In genomic region chr6:52499681-52500239, GRCh38 we compare ENCODE assay signal across 17 cellular contexts.
DNase-seq lines count a peak whose midpoint lies in the region; ATAC-seq, FAIRE-seq and TF ChIP-seq lines count a peak whose summit lies in the region.
"Had no signal": no experiment of that assay in that cellular context is flagged by ENCODE, and none has a peak within 500 bp of the region (broad histone marks: within the 10 kb centered on the region; RNA-seq: fewer than 3 reads in every experiment).

No MANE protein-coding gene starts in this region.

- H3K9ac ChIP-seq in HepG2 (ENCODE audit: insufficient read depth, low read depth, low read length) (no peak overlapping the region), mammary epithelial cell (ENCODE audit: insufficient read depth, low read length) (no peak overlapping the region)

- H3K27ac ChIP-seq in HepG2 (ENCODE audit: extremely low read length, insufficient read depth, low read length) (no peak overlapping the region), right lobe of liver (no peak overlapping the region), mammary epithelial cell (ENCODE audit: insufficient read depth, low read depth, low read length) (no peak overlapping the region), sigmoid colon (peak overlapping the region in 1 of 4 donors; percentile 45)
- H3K27ac ChIP-seq: left lung, upper lobe of right lung had no signal

- peaks cover 4% of the 10 kb centered on the region for H3K9me3 Mint-ChIP-seq in nephron progenitor cell
- H3K9me3 Mint-ChIP-seq in activated CD4-positive, alpha-beta T cell treated with anti-CD3 and anti-CD28 coated beads, Interleukin-2, amount 10 ng/mL, durations not matched to agents 24 days and 14 days = no peaks in the 10 kb centered on the region

- H3K36me3 Mint-ChIP-seq in nephron progenitor cell (ENCODE audit: low read depth) = peaks cover 19% of the 10 kb centered on the region
- H3K36me3 Mint-ChIP-seq in activated CD4-positive, alpha-beta T cell treated with anti-CD3 and anti-CD28 coated beads, Interleukin-2, amount 10 ng/mL, durations not matched to agents 24 days and 14 days (ENCODE audit: low read depth) = no peaks in the 10 kb centered on the region

- CTCF ChIA-PET in HepG2 (lab: Yijun Ruan, JAX; ENCODE audit: low intra/inter-chr PET ratio, low total read pairs) (no interaction called here), mammary epithelial cell (lab: Charles Lee; ENCODE audit: low non-redundant PET) (no interaction called here)

- no peak for TF ChIP-seq RAD21 in HepG2 (CRISPR knock-in tag; IDR thresholded peaks at IDR 0.05)

- intact Hi-C loops in HepG2 (cut with micrococcal nuclease; ENCODE audit: unreplicated experiment) = loop anchor here (5.0 kb wide), 2 partner anchors 73 to 77 kb away; partner anchors contain the start of gene EFHC1
- intact Hi-C loops in right lobe of liver (cut with DNase I) = no loop called here
- intact Hi-C loops in mammary epithelial cell (cut with micrococcal nuclease) = loop anchor here (5.0 kb wide), 1 partner anchor 98 kb away; no protein-coding TSS in a partner anchor
- intact Hi-C loops in sigmoid colon (cut with DNase I) = loop anchor here (5.0 kb wide), 1 partner anchor 98 kb away; no protein-coding TSS in a partner anchor
- intact Hi-C loops in activated CD4-positive, alpha-beta T cell treated with anti-CD3 and anti-CD28 coated beads, Interleukin-2, amount 10 ng/mL, durations not matched to agents 24 days and 14 days (cut with micrococcal nuclease) = no loop called here

- WGBS in HepG2 (ENCODE audit: low lambda C conversion rate) = 98% methylated on average over 11 of the region's 11 CpGs
- WGBS in right lobe of liver (ENCODE audit: insufficient coverage, low coverage, low lambda C conversion rate, missing lambda C conversion rate) = 92% methylated on average over 9 of the region's 11 CpGs
- WGBS in mammary epithelial cell (ENCODE audit: low coverage, missing lambda C conversion rate) = 85% methylated on average over 8 of the region's 11 CpGs
- 96 to 97% methylated on average over 11 of the region's 11 CpGs for WGBS in sigmoid colon, 2 donors

- H3K79me2 ChIP-seq in HepG2 (ENCODE audit: insufficient read depth, low read length) (no peaks in the 10 kb centered on the region), mammary epithelial cell (ENCODE audit: insufficient read depth, low read length) (no peaks in the 10 kb centered on the region)

- no peak overlapping the region for H3K4me3 ChIP-seq in HepG2 (replicated peaks in 1 of 3; ENCODE audit: insufficient read depth in 1 of 3, low read depth in 2 of 3, low read length in 3 of 3)
- H3K4me3 ChIP-seq in right lobe of liver = no peak overlapping the region
- H3K4me3 ChIP-seq in mammary epithelial cell (replicated peaks in 1 of 3; ENCODE audit: insufficient read depth in 1 of 3, low read depth in 2 of 3, low read length in 3 of 3) = no peak overlapping the region
- H3K4me3 ChIP-seq in sigmoid colon = no peak overlapping the region
- H3K4me3 ChIP-seq: left lung, MG63, upper lobe of right lung had no signal

- peak; percentile 12; the same call in 1 of the 2 replicates for TF ChIP-seq CTCF in HepG2 (CRISPR knock-in tag; IDR thresholded peaks at IDR 0.05)
- no peak for TF ChIP-seq CTCF in right lobe of liver (IDR thresholded peaks at IDR 0.05)
- TF ChIP-seq CTCF in mammary epithelial cell (conservative IDR thresholded peaks at IDR 0.05 in 1 of 2, IDR thresholded peaks at IDR 0.05 in 1 of 2; ENCODE audit: extremely low read depth in 1 of 2, insufficient read depth in 1 of 2, low read depth in 1 of 2, low read length in 2 of 2) = no peak
- TF ChIP-seq CTCF in nephron progenitor cell (IDR thresholded peaks at IDR 0.05) = no peak
- no peak for TF ChIP-seq CTCF in sigmoid colon (IDR thresholded peaks at IDR 0.05)

- no peaks in the 10 kb centered on the region for H3K27me3 Mint-ChIP-seq in nephron progenitor cell (ENCODE audit: low read depth, poor library complexity)
- no peaks in the 10 kb centered on the region for H3K27me3 Mint-ChIP-seq in activated CD4-positive, alpha-beta T cell treated with anti-CD3 and anti-CD28 coated beads, Interleukin-2, amount 10 ng/mL, durations not matched to agents 24 days and 14 days

- no peak for FAIRE-seq in HepG2 (lab: Jason Lieb, UNC)
- FAIRE-seq: bronchial epithelial cell, endothelial cell of umbilical vein had no signal

- peaks cover 24% of the 10 kb centered on the region for H3K4me1 Mint-ChIP-seq in nephron progenitor cell
- H3K4me1 Mint-ChIP-seq in activated CD4-positive, alpha-beta T cell treated with anti-CD3 and anti-CD28 coated beads, Interleukin-2, amount 10 ng/mL, durations not matched to agents 24 days and 14 days = peaks cover 3% of the 10 kb centered on the region

- H3K27me3 ChIP-seq in HepG2 (ENCODE audit: control insufficient read depth in 1 of 2, insufficient read depth in 2 of 2, low read length in 2 of 2) = no peaks in the 10 kb centered on the region
- no peaks in the 10 kb centered on the region for H3K27me3 ChIP-seq in right lobe of liver
- H3K27me3 ChIP-seq in mammary epithelial cell (ENCODE audit: insufficient read depth, low read length) = no peaks in the 10 kb centered on the region
- no peaks in the 10 kb centered on the region for H3K27me3 ChIP-seq in sigmoid colon
- H3K27me3 ChIP-seq: left lung, MG63, upper lobe of right lung had no signal

- no TSS peak for BruUV-seq in HepG2 (replicated peaks; lab: Mats Ljungman, UMichigan)
- TSS peak; percentile 4 for BruUV-seq in mammary epithelial cell (replicated peaks; lab: Mats Ljungman, UMichigan)

- DNase-seq in HepG2 (ENCODE audit: low spot score) (no peak), right lobe of liver (no peak), mammary epithelial cell (no peak), nephron progenitor cell (no peak), sigmoid colon (no peak), cerebellum (ENCODE audit: low spot score) (no peak)
- DNase-seq in activated CD4-positive, alpha-beta T cell treated with anti-CD3 and anti-CD28 coated beads, Interleukin-2, amount 10 ng/mL, durations not matched to agents 24 days and 14 days = no peak
- DNase-seq: activated CD4-positive, alpha-beta T cell treated with anti-CD3 and anti-CD28 coated beads, Interleukin-2, amount 50 U/mL, for 48 hours; activated gamma-delta T cell; DMS 273 treated with DMSO at 0.1 percent for 48 hours; left lung; T-helper 1 cell; upper lobe of right lung had no signal

- no peak for TF ChIP-seq POLR2A in HepG2 (IDR thresholded peaks at IDR 0.05; ENCODE audit: insufficient read depth in 1 of 2, low read depth in 2 of 2, low read length in 2 of 2)
- no peak for TF ChIP-seq POLR2A in right lobe of liver (IDR thresholded peaks at IDR 0.05)
- no peak for TF ChIP-seq POLR2A in sigmoid colon (IDR thresholded peaks at IDR 0.05)

- H3K9me3 ChIP-seq in HepG2 (ENCODE audit: low read length) (no peaks in the 10 kb centered on the region), right lobe of liver (no peaks in the 10 kb centered on the region), mammary epithelial cell (replicated peaks; ENCODE audit: insufficient read depth, low read length) (no peaks in the 10 kb centered on the region), sigmoid colon (no peaks in the 10 kb centered on the region)
- H3K9me3 ChIP-seq: left lung, MG63, upper lobe of right lung had no signal

- H3K4me2 ChIP-seq in HepG2 (ENCODE audit: low read depth, low read length) (no peak overlapping the region), mammary epithelial cell (ENCODE audit: insufficient read depth, low read depth, low read length) (no peak overlapping the region)

- TF ChIP-seq EP300 in HepG2 (IDR thresholded peaks at IDR 0.05; ENCODE audit: low read depth in 2 of 2, low read length in 2 of 2) (no peak), HepG2 (CRISPR knock-in tag; IDR thresholded peaks at IDR 0.05; ENCODE audit: borderline replicate concordance) (no peak), sigmoid colon (IDR thresholded peaks at IDR 0.05) (no peak)

- POLR2A ChIA-PET in HepG2 (lab: Yijun Ruan, JAX) = interaction anchor here (1.3 to 1.9 kb wide), 2 partner anchors 89 to 98 kb away, joined by 3 to 6 read pairs; no protein-coding TSS in a partner anchor

- H2AFZ ChIP-seq in HepG2 (ENCODE audit: low read length) = no peak overlapping the region
- no peak overlapping the region for H2AFZ ChIP-seq in mammary epithelial cell (ENCODE audit: low read depth, low read length)

- ATAC-seq in HepG2 (peak; percentile 1; the same call in 1 of the 3 replicates), right lobe of liver (no peak), HG03175 (IDR thresholded peaks at IDR 0.05; ENCODE audit: unreplicated experiment) (no peak)
- ATAC-seq: left lung, upper lobe of right lung had no signal

- H3K27ac Mint-ChIP-seq in nephron progenitor cell = peak overlapping the region; percentile 72
- H3K27ac Mint-ChIP-seq in activated CD4-positive, alpha-beta T cell treated with anti-CD3 and anti-CD28 coated beads, Interleukin-2, amount 10 ng/mL, durations not matched to agents 24 days and 14 days = no peak overlapping the region

- in situ Hi-C loops in HepG2 (cut with HindIII; ENCODE audit: extremely low pct_ligation_motif_present, low pct_unique_long_range_greater_than_20kb) = no loop called here
- in situ Hi-C loops in mammary epithelial cell (cut with MboI; ENCODE audit: low sequenced_read_pairs in 2 of 2) = no loop called here

- H3K36me3 ChIP-seq in HepG2 (replicated peaks in 1 of 2; ENCODE audit: control insufficient read depth in 1 of 2, insufficient read depth in 2 of 2, low read length in 2 of 2) (peaks cover 10 to 31% of the 10 kb centered on the region in 2 experiments), right lobe of liver (peaks cover 0 to 16% (median 5%) of the 10 kb centered on the region in 4 donors), mammary epithelial cell (ENCODE audit: insufficient read depth, low read length) (peaks cover 2% of the 10 kb centered on the region), sigmoid colon (peaks cover 0 to 16% (median 8%) of the 10 kb centered on the region in 4 donors)

- no peak overlapping the region for H3K4me3 Mint-ChIP-seq in nephron progenitor cell
- no peak overlapping the region for H3K4me3 Mint-ChIP-seq in activated CD4-positive, alpha-beta T cell treated with anti-CD3 and anti-CD28 coated beads, Interleukin-2, amount 10 ng/mL, durations not matched to agents 24 days and 14 days

- H4K20me1 ChIP-seq in HepG2 (ENCODE audit: insufficient read depth, low read length) (no peaks in the 10 kb centered on the region), mammary epithelial cell (ENCODE audit: insufficient read depth, low read length) (no peaks in the 10 kb centered on the region)

- dilution Hi-C loops in mammary epithelial cell (cut with HindIII; ENCODE audit: low sequenced_read_pairs) = no loop called here

- H3K4me1 ChIP-seq in HepG2 (ENCODE audit: insufficient read depth, low read length) (peaks cover 23% of the 10 kb centered on the region), right lobe of liver (peaks cover 0 to 11% (median 0%) of the 10 kb centered on the region in 4 donors), mammary epithelial cell (ENCODE audit: insufficient read depth, low read length) (peaks cover 34% of the 10 kb centered on the region), sigmoid colon (peaks cover 0 to 54% (median 37%) of the 10 kb centered on the region in 4 donors)

TF ChIP-seq in HepG2, 621 proteins besides CTCF, POLR2A, EP300 and RAD21:
- TF ChIP-seq MTF2 (CRISPR knock-in tag; IDR thresholded peaks at IDR 0.05; ENCODE audit: borderline replicate concordance) (no peak), SALL1 (CRISPR knock-in tag; IDR thresholded peaks at IDR 0.05) (0 out of 2 replicates have a peak, but pooled peaks have one; percentile 12)

Comparison
In these comparisons a context has a peak if more than half of its experiments do, and no peak if none do; other contexts are left out.
1. intact Hi-C loops: an anchor here in HepG2 (5.0 kb wide), mammary epithelial cell (5.0 kb wide) and sigmoid colon (5.0 kb wide); none called in right lobe of liver and activated CD4-positive, alpha-beta T cell treated with anti-CD3 and anti-CD28 coated beads, Interleukin-2, amount 10 ng/mL, durations not matched to agents 24 days and 14 days.